In genomic region chr1:7046314-7046713, GRCh38 we compare ENCODE assay signal across 9 cellular contexts.
DNase-seq lines count a peak whose midpoint lies in the region; ATAC-seq and TF ChIP-seq lines count a peak whose summit lies in the region.
"Had no signal": no experiment of that assay in that cellular context is flagged by ENCODE, and none has a peak within 500 bp of the region (broad histone marks: within the 10 kb centered on the region; RNA-seq: fewer than 3 reads in every experiment).

No MANE protein-coding gene starts in this region.

- no peaks in the 10 kb centered on the region for H4K20me1 ChIP-seq in PC-3 (ENCODE audit: low read length)

- peaks cover 21% of the 10 kb centered on the region for H3K27me3 ChIP-seq in PC-3 (ENCODE audit: low read length)

- ATAC-seq in PC-3: peak; percentile 37; the same call in 1 of the 2 replicates
- ATAC-seq in stimulated activated effector memory CD8-positive, alpha-beta T cell treated with anti-CD3 and anti-CD28 coated beads, Interleukin-12 subunit alpha, Interleukin-12 subunit beta, amount 100 ng/mL, for 72 hours: no peak

- POLR2A ChIA-PET in PC-3 (lab: Charles Lee; ENCODE audit: unreplicated experiment): no interaction called here

- no peak for TF ChIP-seq CTCF in PC-3 (conservative IDR thresholded peaks at IDR 0.05; ENCODE audit: low read depth, low read length)
- TF ChIP-seq CTCF in fibroblast of mammary gland (conservative IDR thresholded peaks at IDR 0.05; ENCODE audit: control insufficient read depth, insufficient read depth, low read depth, low read length): no peak

- peaks cover 9% of the 10 kb centered on the region for H3K4me1 ChIP-seq in PC-3 (ENCODE audit: insufficient read depth, low read length)

- no peaks in the 10 kb centered on the region for H3K79me2 ChIP-seq in PC-3 (ENCODE audit: low read length)

- H3K27ac Mint-ChIP-seq in stimulated activated effector memory CD8-positive, alpha-beta T cell treated with anti-CD3 and anti-CD28 coated beads, Interleukin-12 subunit alpha, Interleukin-12 subunit beta, amount 100 ng/mL, for 72 hours: no peak overlapping the region
- H3K27ac Mint-ChIP-seq: nephron had no signal

- no peak overlapping the region for H3K4me2 ChIP-seq in PC-3 (ENCODE audit: low read length)

- BruUV-seq in PC-3 (replicated peaks; lab: Mats Ljungman, UMichigan): no TSS peak

- H3K9ac ChIP-seq in PC-3 (ENCODE audit: low read length): no peak overlapping the region

- no peaks in the 10 kb centered on the region for H3F3A ChIP-seq in PC-3 (ENCODE audit: low read length, unreplicated experiment)

- no peaks in the 10 kb centered on the region for H3K9me3 ChIP-seq in PC-3 (ENCODE audit: low read length)

- no peaks in the 10 kb centered on the region for H3K9me2 ChIP-seq in PC-3 (replicated peaks; ENCODE audit: low read length)

- H3K36me3 Mint-ChIP-seq in stimulated activated effector memory CD8-positive, alpha-beta T cell treated with anti-CD3 and anti-CD28 coated beads, Interleukin-12 subunit alpha, Interleukin-12 subunit beta, amount 100 ng/mL, for 72 hours: no peaks in the 10 kb centered on the region

- no peaks in the 10 kb centered on the region for H3K36me3 ChIP-seq in PC-3 (ENCODE audit: low read depth, low read length)

- no peaks in the 10 kb centered on the region for H3K9me3 Mint-ChIP-seq in stimulated activated effector memory CD8-positive, alpha-beta T cell treated with anti-CD3 and anti-CD28 coated beads, Interleukin-12 subunit alpha, Interleukin-12 subunit beta, amount 100 ng/mL, for 72 hours
- H3K9me3 Mint-ChIP-seq: nephron had no signal

- CTCF ChIA-PET in PC-3 (lab: Charles Lee): no interaction called here

- no peak overlapping the region for H2AFZ ChIP-seq in PC-3 (ENCODE audit: low read length)

- H3K27ac ChIP-seq in PC-3 (ENCODE audit: low read length): no peak overlapping the region

- H3K4me3 Mint-ChIP-seq in stimulated activated effector memory CD8-positive, alpha-beta T cell treated with anti-CD3 and anti-CD28 coated beads, Interleukin-12 subunit alpha, Interleukin-12 subunit beta, amount 100 ng/mL, for 72 hours: no peak overlapping the region
- H3K4me3 Mint-ChIP-seq: nephron had no signal

- H3K4me3 ChIP-seq in PC-3 (ENCODE audit: low read length): no peak overlapping the region
- no peak overlapping the region for H3K4me3 ChIP-seq in fibroblast of mammary gland (ENCODE audit: control insufficient read depth, low read depth, low read length)

- no peaks in the 10 kb centered on the region for H3K4me1 Mint-ChIP-seq in stimulated activated effector memory CD8-positive, alpha-beta T cell treated with anti-CD3 and anti-CD28 coated beads, Interleukin-12 subunit alpha, Interleukin-12 subunit beta, amount 100 ng/mL, for 72 hours

- intact Hi-C loops in PC-3 (cut with micrococcal nuclease): no loop called here

- DNase-seq in GOT3 (lab: John Stamatoyannopoulos, UW): peak; percentile 19
- DNase-seq in PC-3: peak; percentile 59
- DNase-seq in fibroblast of mammary gland (ENCODE audit: low read depth): peak; percentile 42
- DNase-seq in renal cortical epithelial cell (ENCODE audit: low read depth): peak; percentile 56
- DNase-seq in NCI-H146 treated with DMSO at 0.1 percent for 48 hours (lab: John Stamatoyannopoulos, UW; ENCODE audit: unreplicated experiment): no peak
- no peak for DNase-seq in stimulated activated effector memory CD8-positive, alpha-beta T cell treated with anti-CD3 and anti-CD28 coated beads, Interleukin-12 subunit alpha, Interleukin-12 subunit beta, amount 100 ng/mL, for 72 hours (ENCODE audit: low spot score in 2 of 2)
- DNase-seq in activated naive CD4-positive, alpha-beta T cell treated with anti-CD3 and anti-CD28 coated beads, Interleukin-2, amount 50 U/mL, for 16 hours: no peak
- DNase-seq: T-helper 9 cell had no signal

Comparison
In these comparisons a context has a peak if more than half of its experiments do, and no peak if none do; other contexts are left out.
1. DNase-seq: peak in GOT3 (single experiment), PC-3 (single experiment), fibroblast of mammary gland (single experiment) and renal cortical epithelial cell (single experiment); none in NCI-H146 treated with DMSO at 0.1 percent for 48 hours (single experiment), stimulated activated effector memory CD8-positive, alpha-beta T cell treated with anti-CD3 and anti-CD28 coated beads, Interleukin-12 subunit alpha, Interleukin-12 subunit beta, amount 100 ng/mL, for 72 hours (0 of 2) and activated naive CD4-positive, alpha-beta T cell treated with anti-CD3 and anti-CD28 coated beads, Interleukin-2, amount 50 U/mL, for 16 hours (single experiment).